Comparison of ENCODE assay signal across 6 cellular contexts in the genomic region with DNA sequence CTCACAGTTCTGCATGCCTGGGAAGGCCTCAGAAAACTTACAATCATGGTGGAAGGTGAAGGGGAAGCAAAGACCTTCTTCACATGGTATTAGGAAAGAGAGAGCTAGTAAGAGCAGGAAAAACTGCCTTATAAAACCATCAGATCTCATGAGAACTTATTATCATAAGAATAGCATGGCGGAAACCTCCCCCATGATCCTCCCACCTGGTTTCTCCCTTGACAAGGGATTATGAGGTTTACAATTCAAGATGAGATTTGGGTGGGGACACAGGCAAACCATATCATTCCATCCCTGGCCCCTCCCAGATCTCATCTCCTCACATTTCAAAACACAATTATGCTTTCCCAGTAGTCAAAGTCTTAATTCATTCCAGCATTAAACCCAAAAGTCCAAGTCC.
"Had no signal": no experiment of that assay in that cellular context is flagged by ENCODE, and none has a peak within 500 bp of the region (broad histone marks: within the 10 kb centered on the region; RNA-seq: fewer than 3 reads in every experiment).

No MANE protein-coding gene starts in this region.

- H3K4me3 Mint-ChIP-seq: IgD-negative memory B cell had no signal

- H3K4me1 Mint-ChIP-seq: IgD-negative memory B cell had no signal

- DNase-seq: IMR-90, KBM-7, KG1 had no signal

- H3K27ac Mint-ChIP-seq: IgD-negative memory B cell had no signal

- H3K36me3 Mint-ChIP-seq: IgD-negative memory B cell had no signal

- ATAC-seq: HepG2, K562 had no signal

- H3K9me3 Mint-ChIP-seq: IgD-negative memory B cell had no signal
